Comparison of ENCODE assay signal across 1 cellular context in genomic region chr19:35139618-35139943, GRCh38.
TF ChIP-seq lines count a peak whose summit lies in the region.

No MANE protein-coding gene starts in this region.

TF ChIP-seq in IMR-90, 13 proteins besides CTCF, POLR2A, EP300 and RAD21:
- TF ChIP-seq MXI1 (IDR thresholded peaks at IDR 0.05; ENCODE audit: borderline replicate concordance, low read depth, low read length) (no peak), RCOR1 (IDR thresholded peaks at IDR 0.05; ENCODE audit: insufficient replicate concordance, low read length) (no peak), FOS (IDR thresholded peaks at IDR 0.05; ENCODE audit: low read depth, low read length) (no peak), ELK1 (IDR thresholded peaks at IDR 0.05; ENCODE audit: borderline replicate concordance, low read depth, low read length) (no peak), MAFK (IDR thresholded peaks at IDR 0.05; ENCODE audit: low read depth, low read length) (no peak), RFX5 (IDR thresholded peaks at IDR 0.05; ENCODE audit: low read depth, low read length) (no peak), BHLHE40 (IDR thresholded peaks at IDR 0.05; ENCODE audit: low read depth, low read length) (no peak), CHD1 (IDR thresholded peaks at IDR 0.05; ENCODE audit: low read depth, low read length) (no peak), USF2 (IDR thresholded peaks at IDR 0.05; ENCODE audit: low read depth, low read length) (no peak), MAZ (IDR thresholded peaks at IDR 0.05; ENCODE audit: borderline replicate concordance, low read depth, low read length) (no peak), CEBPB (IDR thresholded peaks at IDR 0.05; ENCODE audit: low read depth, low read length) (no peak)
